Comparison of ENCODE assay signal across 9 cellular contexts in the genomic region with DNA sequence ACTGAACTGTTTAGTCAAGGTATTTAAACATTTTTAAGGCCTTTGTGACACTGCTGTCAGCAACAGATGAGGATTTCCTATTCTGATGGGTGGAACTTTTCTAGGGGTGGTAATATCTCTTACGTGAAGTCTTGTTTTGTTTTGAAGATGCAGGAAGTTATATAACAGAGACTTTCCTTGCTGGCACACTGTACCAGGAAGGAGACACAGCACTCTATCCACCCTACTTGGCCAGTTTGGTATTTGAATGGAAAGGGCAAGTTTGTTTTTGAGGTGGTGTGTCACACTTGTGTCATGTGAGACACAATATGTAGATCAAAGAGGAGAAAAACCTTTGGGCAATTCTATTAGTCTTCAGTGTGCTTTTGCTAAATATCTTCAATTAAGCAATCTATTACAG. TPM values are rescaled to one million over a fixed set of nuclear protein-coding genes. Genes with fewer than 3 reads are reported as not detected.
DNase-seq lines count a peak whose midpoint lies in the region; ATAC-seq, FAIRE-seq and TF ChIP-seq lines count a peak whose summit lies in the region.
"Had no signal": no experiment of that assay in that cellular context is flagged by ENCODE, and none has a peak within 500 bp of the region (broad histone marks: within the 10 kb centered on the region; RNA-seq: fewer than 3 reads in every experiment).

No MANE protein-coding gene starts in this region.

- intact Hi-C loops in activated CD8-positive, alpha-beta T cell treated with anti-CD3 and anti-CD28 coated beads for 36 hours (cut with micrococcal nuclease) = loop anchor here (5.0 kb wide), 1 partner anchor 51 kb away; the partner anchor contains the start of gene SRP54

- peak overlapping the region; percentile 53 to 61 for H3K27ac ChIP-seq in mucosa of rectum (ENCODE audit: low read depth in 2 of 2, low read length in 2 of 2)

- no peaks in the 10 kb centered on the region for H3K36me3 ChIP-seq in mucosa of rectum (ENCODE audit: control insufficient read depth in 2 of 2, insufficient read depth in 2 of 2, low read length in 2 of 2)
- H3K36me3 ChIP-seq: adrenal gland had no signal

- peak overlapping the region; percentile 60 for H3K4me3 Mint-ChIP-seq in activated CD8-positive, alpha-beta T cell treated with anti-CD3 and anti-CD28 coated beads for 36 hours

- H3K36me3 Mint-ChIP-seq in activated CD8-positive, alpha-beta T cell treated with anti-CD3 and anti-CD28 coated beads for 36 hours (ENCODE audit: low read depth) = peaks cover 10% of the 10 kb centered on the region

- peak overlapping the region in 1 of 2 donors; percentile 48 for H3K4me3 ChIP-seq in mucosa of rectum (ENCODE audit: low read length in 2 of 2)
- H3K4me3 ChIP-seq: adrenal gland had no signal

- CTCF ChIA-PET in activated CD8-positive, alpha-beta T cell treated with anti-CD3 and anti-CD28 coated beads for 36 hours (lab: Charles Lee) = interaction anchor here (2.5 kb wide), 1 partner anchor 50 kb away, joined by 11 read pairs; no protein-coding TSS in a partner anchor

- no peak for TF ChIP-seq CTCF in activated CD8-positive, alpha-beta T cell treated with anti-CD3 and anti-CD28 coated beads for 36 hours (IDR thresholded peaks at IDR 0.05)

- H3K27ac Mint-ChIP-seq in activated CD8-positive, alpha-beta T cell treated with anti-CD3 and anti-CD28 coated beads for 36 hours = peak overlapping the region; percentile 97

- POLR2A ChIA-PET in activated CD8-positive, alpha-beta T cell treated with anti-CD3 and anti-CD28 coated beads for 36 hours (lab: Charles Lee) = interaction anchor here (0.9 to 2.4 kb wide), 5 partner anchors 51 to 485 kb away, joined by 4 to 13 read pairs (median 9); partner anchors contain the start of genes BAZ1A, FAM177A1 and SRP54

- no peak for TF ChIP-seq POLR2A in GM12891 (IDR thresholded peaks at IDR 0.05; ENCODE audit: low read depth, low read length)

- peak overlapping the region; percentile 36 to 63 for H3K9ac ChIP-seq in mucosa of rectum (ENCODE audit: low read depth in 1 of 2, low read length in 2 of 2)

- peaks cover 40% of the 10 kb centered on the region for H3K4me1 Mint-ChIP-seq in activated CD8-positive, alpha-beta T cell treated with anti-CD3 and anti-CD28 coated beads for 36 hours (ENCODE audit: low read depth)

- DNase-seq in GM12891 (ENCODE audit: insufficient read length, low spot score) (no peak), HCEC 1CT (peak; percentile 8), GM03348 (ENCODE audit: low spot score) (no peak), NCI-H2029 treated with DMSO at 0.1 percent for 48 hours (lab: John Stamatoyannopoulos, UW) (no peak), KG1 (lab: John Stamatoyannopoulos, UW) (no peak)
- peak; percentile 48 for DNase-seq in activated CD8-positive, alpha-beta T cell treated with anti-CD3 and anti-CD28 coated beads for 36 hours
- no peak for DNase-seq in effector CD8-positive, alpha-beta T cell (lab: John Stamatoyannopoulos, UW)

- no peaks in the 10 kb centered on the region for H3K27me3 Mint-ChIP-seq in activated CD8-positive, alpha-beta T cell treated with anti-CD3 and anti-CD28 coated beads for 36 hours

- H3K9me3 Mint-ChIP-seq in activated CD8-positive, alpha-beta T cell treated with anti-CD3 and anti-CD28 coated beads for 36 hours = peaks cover 4% of the 10 kb centered on the region

- H3K27me3 ChIP-seq in mucosa of rectum (ENCODE audit: control insufficient read depth in 2 of 2, insufficient read depth in 2 of 2, low read length in 2 of 2) = no peaks in the 10 kb centered on the region
- H3K27me3 ChIP-seq: adrenal gland had no signal

- no peaks in the 10 kb centered on the region for H3K9me3 ChIP-seq in mucosa of rectum (ENCODE audit: control insufficient read depth in 2 of 2, low read length in 2 of 2)
- H3K9me3 ChIP-seq: adrenal gland had no signal

- H3K4me1 ChIP-seq in mucosa of rectum (ENCODE audit: control insufficient read depth in 2 of 2, insufficient read depth in 2 of 2, low read length in 2 of 2) = peaks cover 0 to 6% of the 10 kb centered on the region in 2 donors
- H3K4me1 ChIP-seq: adrenal gland had no signal

- peak; percentile 69 for FAIRE-seq in GM12891 (lab: Jason Lieb, UNC)

- ATAC-seq in activated CD8-positive, alpha-beta T cell treated with anti-CD3 and anti-CD28 coated beads for 36 hours = peak; percentile 79

TF ChIP-seq in GM12891, 5 proteins besides CTCF, POLR2A, EP300 and RAD21:
- no peak for TF ChIP-seq PAX5 (IDR thresholded peaks at IDR 0.05; ENCODE audit: insufficient read depth, low read length, severe bottlenecking)
- no peak for TF ChIP-seq POU2F2 (IDR thresholded peaks at IDR 0.05; ENCODE audit: low read depth, low read length)
- no peak for TF ChIP-seq TAF1 (IDR thresholded peaks at IDR 0.05; ENCODE audit: low read depth, low read length)
- no peak for TF ChIP-seq POLR2AphosphoS5 (IDR thresholded peaks at IDR 0.05; ENCODE audit: low read depth, low read length)
- no peak for TF ChIP-seq SPI1 (IDR thresholded peaks at IDR 0.05; ENCODE audit: low read depth, low read length)

RNA-seq across cellular contexts. Expression of gene SRP54, which starts 51.6 kb away (rescaled TPM):
- polyA plus RNA-seq in GM12891 (2012; ENCODE audit: low read depth, missing spikeins) = 56.9 TPM
- total RNA-seq in activated CD8-positive, alpha-beta T cell treated with anti-CD3 and anti-CD28 coated beads for 36 hours = 10 to 100 TPM; 79.6 to 79.8 TPM

RNA-seq across cellular contexts. Expression of gene BAZ1A, which starts 56.0 kb away (rescaled TPM):
- 27.6 TPM for polyA plus RNA-seq in GM12891 (2012; ENCODE audit: low read depth, missing spikeins)
- 10 to 100 TPM; 47.4 to 49.4 TPM for total RNA-seq in activated CD8-positive, alpha-beta T cell treated with anti-CD3 and anti-CD28 coated beads for 36 hours

Comparison
In these comparisons a context has a peak if more than half of its experiments do, and no peak if none do; other contexts are left out.
1. DNase-seq: peak in HCEC 1CT (single experiment) and activated CD8-positive, alpha-beta T cell treated with anti-CD3 and anti-CD28 coated beads for 36 hours (single experiment); none in GM12891 (single experiment), GM03348 (single experiment), effector CD8-positive, alpha-beta T cell (single experiment), NCI-H2029 treated with DMSO at 0.1 percent for 48 hours (single experiment) and KG1 (single experiment).